8 cellular contexts compared by ENCODE assay signal in the genomic region with DNA sequence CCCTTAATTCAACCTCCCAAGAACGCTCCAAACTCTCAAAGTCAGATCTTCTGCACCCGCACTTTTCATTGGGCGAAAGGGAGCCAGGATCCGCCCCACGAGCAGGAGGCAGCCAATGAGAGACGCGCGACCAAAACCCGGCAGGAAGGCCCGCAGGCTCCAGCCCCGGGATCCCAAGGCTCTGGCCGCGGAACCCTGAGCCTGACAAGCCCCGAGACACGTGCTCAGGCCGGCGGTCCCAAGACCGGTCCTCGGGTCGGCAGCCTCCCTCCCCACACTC. TPM values are rescaled to one million over a fixed set of nuclear protein-coding genes. Genes with fewer than 3 reads are reported as not detected.
DNase-seq lines count a peak whose midpoint lies in the region; ATAC-seq and TF ChIP-seq lines count a peak whose summit lies in the region.

No MANE protein-coding gene starts in this region.

- no peaks in the 10 kb centered on the region for H3K27me3 ChIP-seq in CD8-positive, alpha-beta T cell (ENCODE audit: insufficient read depth, low read length)
- H3K27me3 ChIP-seq in HL-60 (ENCODE audit: insufficient read depth, poor library complexity, severe bottlenecking) = no peaks in the 10 kb centered on the region
- H3K27me3 ChIP-seq in endocrine pancreas (ENCODE audit: control insufficient read depth, insufficient read depth, low read length) = no peaks in the 10 kb centered on the region

- peak overlapping the region; percentile 98 for H3K27ac ChIP-seq in CD8-positive, alpha-beta T cell (ENCODE audit: low read depth, low read length)
- H3K27ac ChIP-seq in HL-60 (replicated peaks) = peak overlapping the region; percentile 99
- H3K27ac ChIP-seq in mesodermal cell (ENCODE audit: low read depth, low read length, severe bottlenecking) = peak overlapping the region; percentile 98

- peaks cover 12% of the 10 kb centered on the region for H3K36me3 ChIP-seq in CD8-positive, alpha-beta T cell (ENCODE audit: insufficient read depth, low read length)
- H3K36me3 ChIP-seq in endocrine pancreas (ENCODE audit: control insufficient read depth, insufficient read depth, low read length) (peaks cover 6% of the 10 kb centered on the region), mesodermal cell (ENCODE audit: control insufficient read depth, insufficient read depth, low read length) (peaks cover 41% of the 10 kb centered on the region)

- H3K9me3 ChIP-seq in CD8-positive, alpha-beta T cell (ENCODE audit: low read length) = no peaks in the 10 kb centered on the region
- H3K9me3 ChIP-seq in endocrine pancreas (ENCODE audit: control insufficient read depth, low read length) (no peaks in the 10 kb centered on the region), mesodermal cell (ENCODE audit: control insufficient read depth, low read length) (no peaks in the 10 kb centered on the region)

- peaks cover 42% of the 10 kb centered on the region for H3K4me1 Mint-ChIP-seq in CD8-positive, alpha-beta T cell (ENCODE audit: low read depth)
- H3K4me1 Mint-ChIP-seq in activated CD8-positive, alpha-beta memory T cell treated with anti-CD3 and anti-CD28 coated beads, Interleukin-2, amount 10 ng/mL, durations not matched to agents 7 days and 5 days = peaks cover 44% of the 10 kb centered on the region

- TF ChIP-seq CTCF in CD8-positive, alpha-beta T cell (IDR thresholded peaks at IDR 0.05) = no peak
- TF ChIP-seq CTCF in HL-60 (IDR thresholded peaks at IDR 0.05; ENCODE audit: insufficient read depth, low read length) = no peak

- H3K4me3 ChIP-seq in CD8-positive, alpha-beta T cell (ENCODE audit: low read depth, low read length) = peak overlapping the region; percentile 95
- H3K4me3 ChIP-seq in HL-60 (replicated peaks; ENCODE audit: insufficient read depth, low read length) (peak overlapping the region; percentile 87), endocrine pancreas (ENCODE audit: control insufficient read depth, insufficient read depth, low read length) (peak overlapping the region; percentile 30), mesodermal cell (ENCODE audit: extremely low read depth, insufficient read depth, low read length, poor library complexity, severe bottlenecking) (peak overlapping the region; percentile 83)

- WGBS in mesodermal cell (ENCODE audit: insufficient coverage in 2 of 2), 2 experiments = 0 to 1% methylated on average over 13 to 20 of the region's 20 CpGs

- H3K9ac ChIP-seq in endocrine pancreas (ENCODE audit: control insufficient read depth, insufficient read depth, low read length) = peak overlapping the region; percentile 85

- CTCF ChIA-PET in CD8-positive, alpha-beta T cell (lab: Charles Lee) = interaction anchor here (2.0 kb wide), 1 partner anchor 11 kb away, joined by 10 read pairs; no protein-coding TSS in a partner anchor
- CTCF ChIA-PET in activated CD8-positive, alpha-beta memory T cell treated with anti-CD3 and anti-CD28 coated beads, Interleukin-2, amount 10 ng/mL, durations not matched to agents 7 days and 5 days (lab: Charles Lee) = interaction anchor here (0.6 to 3.7 kb wide), 6 partner anchors 10 to 277 kb away, joined by 3 to 24 read pairs (median 4); no protein-coding TSS in a partner anchor

- DNase-seq in CD8-positive, alpha-beta T cell = peak; percentile 76 to 90 (median 83)
- DNase-seq in HL-60 (ENCODE audit: low read depth in 1 of 2, low spot score in 1 of 2) (peak; percentile 85 to 93), NOMO-1 treated with DMSO at 0.1 percent for 48 hours (lab: John Stamatoyannopoulos, UW; ENCODE audit: unreplicated experiment) (peak; percentile 90)
- peak; percentile 93 for DNase-seq in activated CD8-positive, alpha-beta memory T cell treated with anti-CD3 and anti-CD28 coated beads, Interleukin-2, amount 10 ng/mL, durations not matched to agents 7 days and 5 days
- DNase-seq in stimulated activated CD8-positive, alpha-beta memory T cell treated with anti-CD3 and anti-CD28 coated beads, Interleukin-15, amount 100 ng/mL, for 24 hours (ENCODE audit: low read depth) = peak; percentile 71

- H3K27me3 Mint-ChIP-seq in CD8-positive, alpha-beta T cell (ENCODE audit: low read depth) = no peaks in the 10 kb centered on the region
- no peaks in the 10 kb centered on the region for H3K27me3 Mint-ChIP-seq in activated CD8-positive, alpha-beta memory T cell treated with anti-CD3 and anti-CD28 coated beads, Interleukin-2, amount 10 ng/mL, durations not matched to agents 7 days and 5 days

- peak overlapping the region; percentile 97 for H3K27ac Mint-ChIP-seq in CD8-positive, alpha-beta T cell
- H3K27ac Mint-ChIP-seq in activated CD8-positive, alpha-beta memory T cell treated with anti-CD3 and anti-CD28 coated beads, Interleukin-2, amount 10 ng/mL, durations not matched to agents 7 days and 5 days = peak overlapping the region; percentile 97

- H3K4me1 ChIP-seq in CD8-positive, alpha-beta T cell (ENCODE audit: insufficient read depth, low read length) = peaks cover 32% of the 10 kb centered on the region
- no peaks in the 10 kb centered on the region for H3K4me1 ChIP-seq in endocrine pancreas (ENCODE audit: control insufficient read depth, insufficient read depth, low read length)
- H3K4me1 ChIP-seq in mesodermal cell (ENCODE audit: control insufficient read depth, insufficient read depth, low read length, poor library complexity, severe bottlenecking) = peaks cover 4% of the 10 kb centered on the region

- POLR2A ChIA-PET in CD8-positive, alpha-beta T cell (lab: Charles Lee) = interaction anchor here (0.8 to 3.4 kb wide), 7 partner anchors 23 to 206 kb away, joined by 3 to 17 read pairs (median 4); a partner anchor contains a TSS

- no peaks in the 10 kb centered on the region for H3K9me3 Mint-ChIP-seq in CD8-positive, alpha-beta T cell
- no peaks in the 10 kb centered on the region for H3K9me3 Mint-ChIP-seq in activated CD8-positive, alpha-beta memory T cell treated with anti-CD3 and anti-CD28 coated beads, Interleukin-2, amount 10 ng/mL, durations not matched to agents 7 days and 5 days (ENCODE audit: low read depth)

- peaks cover 45% of the 10 kb centered on the region for H3K36me3 Mint-ChIP-seq in CD8-positive, alpha-beta T cell
- peaks cover 28% of the 10 kb centered on the region for H3K36me3 Mint-ChIP-seq in activated CD8-positive, alpha-beta memory T cell treated with anti-CD3 and anti-CD28 coated beads, Interleukin-2, amount 10 ng/mL, durations not matched to agents 7 days and 5 days

- H3K4me3 Mint-ChIP-seq in CD8-positive, alpha-beta T cell = peak overlapping the region; percentile 96
- peak overlapping the region; percentile 98 for H3K4me3 Mint-ChIP-seq in activated CD8-positive, alpha-beta memory T cell treated with anti-CD3 and anti-CD28 coated beads, Interleukin-2, amount 10 ng/mL, durations not matched to agents 7 days and 5 days

- ATAC-seq in CD8-positive, alpha-beta T cell = peak; percentile 79
- peak; percentile 78 for ATAC-seq in GM19455 (IDR thresholded peaks at IDR 0.05; ENCODE audit: unreplicated experiment)
- ATAC-seq in activated CD8-positive, alpha-beta memory T cell treated with anti-CD3 and anti-CD28 coated beads, Interleukin-2, amount 10 ng/mL, durations not matched to agents 7 days and 5 days = peak; percentile 91

- intact Hi-C loops in CD8-positive, alpha-beta T cell (cut with DNase I, micrococcal nuclease) = loop anchor here (1.0 to 2.0 kb wide), 9 partner anchors 24 to 206 kb away; a partner anchor contains a TSS

RNA-seq across cellular contexts. Expression of a gene that starts 0.4 kb away (rescaled TPM):
- 10 to 100 TPM; 75.4 to 85.6 TPM for total RNA-seq in CD8-positive, alpha-beta T cell
- 10 to 100 TPM; 71.5 to 99.0 TPM for total RNA-seq in activated CD8-positive, alpha-beta memory T cell treated with anti-CD3 and anti-CD28 coated beads, Interleukin-2, amount 10 ng/mL, durations not matched to agents 7 days and 5 days
- 43.4 TPM for polyA plus RNA-seq in mesodermal cell (2013, experiment 1 of 2)
- polyA plus RNA-seq in mesodermal cell (2013, experiment 2 of 2) = 35.9 TPM

RNA-seq across cellular contexts. Expression of a gene that starts 0.7 kb away (rescaled TPM):
- total RNA-seq in CD8-positive, alpha-beta T cell = 1 to 10 TPM; 4.3 to 4.5 TPM
- 10 to 100 TPM; 23.1 to 29.6 TPM for total RNA-seq in activated CD8-positive, alpha-beta memory T cell treated with anti-CD3 and anti-CD28 coated beads, Interleukin-2, amount 10 ng/mL, durations not matched to agents 7 days and 5 days
- polyA plus RNA-seq in mesodermal cell (2013, experiment 1 of 2) = 15.3 TPM
- polyA plus RNA-seq in mesodermal cell (2013, experiment 2 of 2) = 12.7 TPM

RNA-seq across cellular contexts. Expression of a gene that starts 35.3 kb away (rescaled TPM):
- under 1 TPM; 0.54 to 0.86 TPM for total RNA-seq in CD8-positive, alpha-beta T cell
- total RNA-seq in activated CD8-positive, alpha-beta memory T cell treated with anti-CD3 and anti-CD28 coated beads, Interleukin-2, amount 10 ng/mL, durations not matched to agents 7 days and 5 days = not detected
- not detected for polyA plus RNA-seq in mesodermal cell (2013, experiment 1 of 2)
- polyA plus RNA-seq in mesodermal cell (2013, experiment 2 of 2) = not detected

RNA-seq across cellular contexts. Expression of a gene that starts 36.4 kb away (rescaled TPM):
- total RNA-seq in CD8-positive, alpha-beta T cell = 10 to 100 TPM; 32.8 to 37.0 TPM
- total RNA-seq in activated CD8-positive, alpha-beta memory T cell treated with anti-CD3 and anti-CD28 coated beads, Interleukin-2, amount 10 ng/mL, durations not matched to agents 7 days and 5 days = 10 to 100 TPM; 21.4 to 23.3 TPM
- polyA plus RNA-seq in mesodermal cell (2013, experiment 1 of 2) = 20.2 TPM
- 17.6 TPM for polyA plus RNA-seq in mesodermal cell (2013, experiment 2 of 2)

RNA-seq across cellular contexts. Expression of a gene that starts 49.3 kb away (rescaled TPM):
- 1 to 10 TPM; 2.3 to 2.8 TPM for total RNA-seq in CD8-positive, alpha-beta T cell
- not detected for total RNA-seq in activated CD8-positive, alpha-beta memory T cell treated with anti-CD3 and anti-CD28 coated beads, Interleukin-2, amount 10 ng/mL, durations not matched to agents 7 days and 5 days
- polyA plus RNA-seq in mesodermal cell (2013, experiment 1 of 2) = 1.5 TPM
- polyA plus RNA-seq in mesodermal cell (2013, experiment 2 of 2) = 2.2 TPM

Comparison
In these comparisons a context has a peak if more than half of its experiments do, and no peak if none do; other contexts are left out.
1. Peak in every context shown above with its lines: DNase-seq, ATAC-seq, H3K4me3 ChIP-seq and H3K27ac ChIP-seq.
2. H3K4me3 ChIP-seq: peak in every context shown above with its lines; median percentile 95 in CD8-positive, alpha-beta T cell; 87 in HL-60; 83 in mesodermal cell; 30 in endocrine pancreas.
3. RNA of a gene that starts 0.7 kb away (total RNA-seq): 23.1 to 29.6 TPM in activated CD8-positive, alpha-beta memory T cell treated with anti-CD3 and anti-CD28 coated beads, Interleukin-2, amount 10 ng/mL, durations not matched to agents 7 days and 5 days; 4.3 to 4.5 TPM in CD8-positive, alpha-beta T cell; every median in the first group is over 4 times any median in the second.